Comparison of ENCODE assay signal across 25 cellular contexts in the genomic region with DNA sequence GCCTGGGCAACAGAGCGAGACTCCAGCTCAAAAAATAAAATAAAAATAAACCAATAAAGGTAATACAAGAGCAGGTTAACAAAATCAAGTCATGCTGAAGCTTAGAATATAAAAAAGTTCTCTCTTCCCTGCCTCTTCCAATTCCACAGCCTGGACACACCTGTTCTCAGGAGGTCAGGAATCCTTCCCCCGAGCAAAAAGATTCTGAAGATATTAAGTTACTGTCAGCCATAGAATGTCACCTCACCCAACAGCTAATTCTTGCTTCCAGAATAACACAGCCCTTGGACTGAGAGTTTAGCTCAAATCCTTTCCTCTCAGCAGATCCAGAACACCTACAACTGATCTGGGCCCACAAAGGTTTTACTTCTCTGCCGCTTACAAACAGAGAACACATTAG.
"Had no signal": no experiment of that assay in that cellular context is flagged by ENCODE, and none has a peak within 500 bp of the region (broad histone marks: within the 10 kb centered on the region; RNA-seq: fewer than 3 reads in every experiment).

No MANE protein-coding gene starts in this region.

- H3K4me3 Mint-ChIP-seq: activated B cell treated with CpG ODN at 0.5 μM for 24 hours; activated CD4-positive, alpha-beta memory T cell treated with anti-CD3 and anti-CD28 coated beads for 36 hours; activated CD4-positive, alpha-beta T cell treated with anti-CD3 and anti-CD28 coated beads, Interleukin-2, amount 10 ng/mL, durations not matched to agents 7 days and 5 days; activated T-cell treated with anti-CD3 and anti-CD28 coated beads, Interleukin-2, amount 50 U/mL, for 4 hours; T-helper 17 cell had no signal

- H3K27ac Mint-ChIP-seq: activated B cell treated with CpG ODN at 0.5 μM for 24 hours; activated CD4-positive, alpha-beta memory T cell treated with anti-CD3 and anti-CD28 coated beads for 36 hours; activated CD4-positive, alpha-beta T cell treated with anti-CD3 and anti-CD28 coated beads, Interleukin-2, amount 10 ng/mL, durations not matched to agents 7 days and 5 days; activated naive CD4-positive, alpha-beta T cell treated with anti-CD3 and anti-CD28 coated beads, Interleukin-2, amount 50 U/mL, for 72 hours; T-helper 17 cell had no signal

- H3K27me3 Mint-ChIP-seq: activated B cell treated with CpG ODN at 0.5 μM for 24 hours; activated CD4-positive, alpha-beta memory T cell treated with anti-CD3 and anti-CD28 coated beads for 36 hours; activated CD4-positive, alpha-beta T cell treated with anti-CD3 and anti-CD28 coated beads, Interleukin-2, amount 10 ng/mL, durations not matched to agents 7 days and 5 days; T-helper 17 cell had no signal

- H3K4me1 Mint-ChIP-seq: activated B cell treated with CpG ODN at 0.5 μM for 24 hours had no signal

- H3K27ac ChIP-seq: KMS-11 had no signal

- DNase-seq: activated B cell treated with CpG ODN at 0.5 μM for 24 hours; activated CD4-positive, alpha-beta memory T cell treated with anti-CD3 and anti-CD28 coated beads for 36 hours; activated CD4-positive, alpha-beta T cell treated with anti-CD3 and anti-CD28 coated beads for 1 hour; activated CD4-positive, alpha-beta T cell treated with anti-CD3 and anti-CD28 coated beads, Interleukin-2, amount 10 ng/mL, durations not matched to agents 7 days and 5 days; activated CD8-positive, alpha-beta memory T cell treated with anti-CD3 and anti-CD28 coated beads for 24 hours; activated effector memory CD4-positive, alpha-beta T cell treated with anti-CD3 and anti-CD28 coated beads, Interleukin-2, amount 50 U/mL, for 16 hours; activated naive CD4-positive, alpha-beta T cell treated with Interleukin-2 at 50 U/mL for 16 hours; activated T-cell treated with anti-CD3 and anti-CD28 coated beads, Interleukin-2, amount 50 U/mL, for 4 hours; central memory CD4-positive, alpha-beta T cell; MG63; MV-4-11; NCI-H1092 treated with DMSO at 0.1 percent for 48 hours; NCI-H1417 treated with DMSO at 0.1 percent for 48 hours; NCI-H1694; NCI-H2029; NCI-H2107; NCI-H2171 treated with DMSO at 0.1 percent for 48 hours; NCI-H226; NCI-H526 treated with DMSO at 0.1 percent for 48 hours; NCI-H82; SIG-M5; T-helper 17 cell; T-helper 9 cell had no signal

- H3K27me3 ChIP-seq: MG63 had no signal

- H3K9me3 Mint-ChIP-seq: activated B cell treated with CpG ODN at 0.5 μM for 24 hours; activated CD4-positive, alpha-beta memory T cell treated with anti-CD3 and anti-CD28 coated beads for 36 hours; activated naive CD4-positive, alpha-beta T cell treated with anti-CD3 and anti-CD28 coated beads, Interleukin-2, amount 50 U/mL, for 72 hours; activated T-cell treated with anti-CD3 and anti-CD28 coated beads, Interleukin-2, amount 50 U/mL, for 4 hours had no signal

- H3K4me3 ChIP-seq: MG63 had no signal

- H3K9me3 ChIP-seq: MG63 had no signal
